Comparison of ENCODE assay signal across 26 cellular contexts in the genomic region with DNA sequence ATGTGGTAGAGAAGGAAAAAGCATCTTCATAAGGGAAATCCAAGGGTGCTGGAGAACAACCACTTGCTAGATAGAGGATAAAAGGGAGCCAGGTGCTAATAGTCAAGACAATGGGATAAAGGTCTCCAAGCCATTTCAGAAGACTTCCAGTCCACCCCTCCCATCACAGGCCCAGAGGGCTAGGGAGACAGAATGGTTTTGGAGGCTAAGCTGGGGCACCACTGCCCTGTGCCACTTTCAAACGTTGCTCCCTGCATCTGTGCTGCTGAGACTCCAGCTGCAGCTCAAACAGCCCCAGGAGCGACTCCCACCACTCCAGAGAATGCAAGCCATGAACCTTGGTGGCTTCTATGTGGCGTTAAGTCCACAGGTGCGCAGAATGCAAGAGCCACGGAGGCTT.
"Had no signal": no experiment of that assay in that cellular context is flagged by ENCODE, and none has a peak within 500 bp of the region (broad histone marks: within the 10 kb centered on the region; RNA-seq: fewer than 3 reads in every experiment).

No MANE protein-coding gene starts in this region.

- H3K4me1 Mint-ChIP-seq: endodermal cell had no signal

- H3K9me3 ChIP-seq: colonic mucosa, esophagus muscularis mucosa, esophagus squamous epithelium, gastrocnemius medialis, gastroesophageal sphincter, heart left ventricle, heart right ventricle had no signal

- H3K36me3 ChIP-seq: colonic mucosa, esophagus muscularis mucosa, esophagus squamous epithelium, gastrocnemius medialis, gastroesophageal sphincter, heart left ventricle, heart right ventricle had no signal

- H3K27ac ChIP-seq: colonic mucosa, coronary artery, dorsolateral prefrontal cortex, epithelial cell of prostate, esophagus muscularis mucosa, esophagus squamous epithelium, foreskin keratinocyte, gastrocnemius medialis, gastroesophageal sphincter, heart left ventricle, heart right ventricle, hepatocyte had no signal

- H3K9me3 Mint-ChIP-seq: dendritic cell treated with granulocyte-macrophage colony-stimulating factor and Interleukin-4, amounts not matched to agents 40 ng/mL and 50 ng/mL, for 4 days; effector memory CD8-positive, alpha-beta T cell had no signal

- ATAC-seq: effector memory CD8-positive, alpha-beta T cell; esophagus mucosa; foreskin keratinocyte; gastrocnemius medialis; gastroesophageal sphincter; heart left ventricle; heart right ventricle had no signal

- H3K4me1 ChIP-seq: colonic mucosa, esophagus muscularis mucosa, foreskin keratinocyte, gastrocnemius medialis, gastroesophageal sphincter, heart left ventricle had no signal

- H3K27ac Mint-ChIP-seq: dendritic cell treated with granulocyte-macrophage colony-stimulating factor and Interleukin-4, amounts not matched to agents 40 ng/mL and 50 ng/mL, for 4 days; effector memory CD8-positive, alpha-beta T cell; endodermal cell had no signal

- H3K4me3 Mint-ChIP-seq: dendritic cell treated with granulocyte-macrophage colony-stimulating factor and Interleukin-4, amounts not matched to agents 40 ng/mL and 50 ng/mL, for 4 days; effector memory CD8-positive, alpha-beta T cell; endodermal cell had no signal

- DNase-seq: colonic mucosa; cortex of kidney; dermis blood vessel endothelial cell; dorsolateral prefrontal cortex; effector CD4-positive, alpha-beta T cell; effector CD8-positive, alpha-beta T cell; effector memory CD4-positive, alpha-beta T cell; effector memory CD8-positive, alpha-beta T cell; endodermal cell; erythroblast; esophagus squamous epithelium; foreskin fibroblast; foreskin keratinocyte; foreskin melanocyte; gastrocnemius medialis; glutamatergic neuron; head of caudate nucleus; heart left ventricle; heart right ventricle had no signal

- H3K4me3 ChIP-seq: colonic mucosa, coronary artery, dorsolateral prefrontal cortex, esophagus muscularis mucosa, esophagus squamous epithelium, gastrocnemius medialis, gastroesophageal sphincter, heart left ventricle, heart right ventricle, hepatocyte had no signal

- H3K27me3 Mint-ChIP-seq: dendritic cell treated with granulocyte-macrophage colony-stimulating factor and Interleukin-4, amounts not matched to agents 40 ng/mL and 50 ng/mL, for 4 days; effector memory CD8-positive, alpha-beta T cell had no signal
